Comparison of ENCODE assay signal across 20 cellular contexts in the genomic region with DNA sequence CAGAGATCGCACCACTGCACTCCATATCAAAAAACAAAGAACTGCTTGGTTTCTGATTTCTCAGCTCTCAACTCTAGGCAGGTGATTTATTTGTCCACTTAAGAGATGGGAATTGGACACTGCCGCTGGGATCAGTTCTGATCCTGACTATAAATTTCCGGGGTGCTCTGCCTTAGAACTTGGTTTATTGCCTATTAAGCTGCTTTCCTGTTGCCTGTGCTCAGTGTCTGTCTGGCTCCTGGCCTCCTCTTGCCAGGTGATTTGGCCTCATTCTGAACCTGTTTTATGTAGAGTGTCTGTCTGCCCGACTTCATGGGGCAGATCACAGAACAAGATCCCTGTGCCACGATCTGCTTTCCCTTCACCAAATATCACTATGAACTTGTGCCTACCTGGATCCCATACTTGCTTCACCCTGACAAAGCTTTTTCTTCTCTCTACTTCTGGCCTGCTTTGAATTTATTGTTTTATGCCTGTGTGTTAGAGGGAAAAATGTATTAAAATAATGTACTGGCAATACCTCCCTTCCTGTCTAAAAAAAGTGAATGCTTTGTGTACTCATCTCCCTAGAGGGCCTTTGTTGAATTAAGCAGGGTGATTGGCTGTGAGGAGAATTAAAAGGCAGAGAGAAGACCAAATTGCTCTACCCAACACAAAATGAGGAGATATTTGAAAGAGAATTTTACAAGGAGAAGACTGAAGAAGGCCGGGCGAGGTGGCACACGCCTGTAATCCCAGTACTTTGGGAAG. TPM values are rescaled to one million over a fixed set of nuclear protein-coding genes. Genes with fewer than 3 reads are reported as not detected.
DNase-seq lines count a peak whose midpoint lies in the region; ATAC-seq, FAIRE-seq and TF ChIP-seq lines count a peak whose summit lies in the region.
"Had no signal": no experiment of that assay in that cellular context is flagged by ENCODE, and none has a peak within 500 bp of the region (broad histone marks: within the 10 kb centered on the region; RNA-seq: fewer than 3 reads in every experiment).

No MANE protein-coding gene starts in this region.

- peaks cover 12% of the 10 kb centered on the region for H3K4me1 ChIP-seq in mucosa of descending colon (ENCODE audit: low read depth)
- no peaks in the 10 kb centered on the region for H3K4me1 ChIP-seq in effector memory CD4-positive, alpha-beta T cell (ENCODE audit: control insufficient read depth, insufficient read depth, low read length, poor library complexity, severe bottlenecking)

- H3K9me3 Mint-ChIP-seq in CD14-positive monocyte: no peaks in the 10 kb centered on the region
- H3K9me3 Mint-ChIP-seq in activated naive CD8-positive, alpha-beta T cell treated with anti-CD3 and anti-CD28 coated beads, Interleukin-2, amount 50 U/mL, for 24 hours: no peaks in the 10 kb centered on the region
- H3K9me3 Mint-ChIP-seq: activated B cell treated with CpG ODN at 0.5 μM for 24 hours; activated naive CD4-positive, alpha-beta T cell treated with anti-CD3 and anti-CD28 coated beads, Interleukin-2, amount 50 U/mL, for 24 hours; activated T-helper 1 cell treated with anti-CD3 and anti-CD28 coated beads, Interleukin-12 subunit alpha, Interleukin-12 subunit beta, Interleukin-2, Interleukin-4 antibody, amounts not matched to agents 30 ng/mL and 10 ng/mL and 1 ng/mL, durations not matched to agents 14 hours and 24 hours and 36 hours; effector memory CD8-positive, alpha-beta T cell; HFFc6 had no signal

- H3K36me3 ChIP-seq in mucosa of descending colon (ENCODE audit: low read depth): no peaks in the 10 kb centered on the region
- no peaks in the 10 kb centered on the region for H3K36me3 ChIP-seq in effector memory CD4-positive, alpha-beta T cell (ENCODE audit: control insufficient read depth, insufficient read depth, low read length)
- H3K36me3 ChIP-seq: BE2C, esophagus squamous epithelium, left lung had no signal

- no peaks in the 10 kb centered on the region for H3K27me3 ChIP-seq in effector memory CD4-positive, alpha-beta T cell (replicated peaks; ENCODE audit: control insufficient read depth, insufficient read depth, low read length, poor library complexity, severe bottlenecking)
- H3K27me3 ChIP-seq: BE2C, esophagus squamous epithelium, left lung had no signal

- no peak overlapping the region for H3K4me3 Mint-ChIP-seq in CD14-positive monocyte
- H3K4me3 Mint-ChIP-seq in activated naive CD8-positive, alpha-beta T cell treated with anti-CD3 and anti-CD28 coated beads, Interleukin-2, amount 50 U/mL, for 24 hours: no peak overlapping the region
- H3K4me3 Mint-ChIP-seq: activated B cell treated with CpG ODN at 0.5 μM for 24 hours; activated naive CD4-positive, alpha-beta T cell treated with anti-CD3 and anti-CD28 coated beads, Interleukin-2, amount 50 U/mL, for 24 hours; activated T-helper 1 cell treated with anti-CD3 and anti-CD28 coated beads, Interleukin-12 subunit alpha, Interleukin-12 subunit beta, Interleukin-2, Interleukin-4 antibody, amounts not matched to agents 30 ng/mL and 10 ng/mL and 1 ng/mL, durations not matched to agents 14 hours and 24 hours and 36 hours; effector memory CD8-positive, alpha-beta T cell; HFFc6; T-helper 17 cell had no signal

- ATAC-seq in mucosa of descending colon: peak; percentile 63
- ATAC-seq in activated naive CD8-positive, alpha-beta T cell treated with anti-CD3 and anti-CD28 coated beads, Interleukin-2, amount 50 U/mL, for 24 hours: no peak
- ATAC-seq: effector memory CD8-positive, alpha-beta T cell; left lung; right cardiac atrium; T-helper 17 cell had no signal

- intact Hi-C loops in CD14-positive monocyte (cut with micrococcal nuclease): no loop called here
- intact Hi-C loops in mucosa of descending colon (cut with DNase I, micrococcal nuclease): no loop called here

- peak overlapping the region in 6 of 7 donors; percentile 1 to 83 (median 35) for H3K27ac Mint-ChIP-seq in CD14-positive monocyte
- H3K27ac Mint-ChIP-seq in activated naive CD8-positive, alpha-beta T cell treated with anti-CD3 and anti-CD28 coated beads, Interleukin-2, amount 50 U/mL, for 24 hours: no peak overlapping the region
- H3K27ac Mint-ChIP-seq: activated B cell treated with CpG ODN at 0.5 μM for 24 hours; activated naive CD4-positive, alpha-beta T cell treated with anti-CD3 and anti-CD28 coated beads, Interleukin-2, amount 50 U/mL, for 24 hours; activated T-helper 1 cell treated with anti-CD3 and anti-CD28 coated beads, Interleukin-12 subunit alpha, Interleukin-12 subunit beta, Interleukin-2, Interleukin-4 antibody, amounts not matched to agents 30 ng/mL and 10 ng/mL and 1 ng/mL, durations not matched to agents 14 hours and 24 hours and 36 hours; effector memory CD8-positive, alpha-beta T cell; HFFc6 had no signal

- DNase-seq in NCI-H2029 treated with DMSO at 0.1 percent for 48 hours (lab: John Stamatoyannopoulos, UW) (peak; percentile 59), NCI-H2029 (lab: John Stamatoyannopoulos, UW) (no peak), CD14-positive monocyte (ENCODE audit: low spot score) (no peak), mucosa of descending colon (no peak), HTR-8/SVneo (ENCODE audit: insufficient read length, low spot score) (no peak)
- no peak for DNase-seq in activated naive CD8-positive, alpha-beta T cell treated with anti-CD3 and anti-CD28 coated beads, Interleukin-2, amount 50 U/mL, for 24 hours
- no peak for DNase-seq in effector memory CD4-positive, alpha-beta T cell
- DNase-seq: activated B cell treated with CpG ODN at 0.5 μM for 24 hours; BE2C; effector memory CD8-positive, alpha-beta T cell; esophagus squamous epithelium; HFFc6; left lung; NCI-H2227 treated with DMSO at 0.1 percent for 48 hours; right cardiac atrium; T-helper 17 cell had no signal

- no peak for FAIRE-seq in HTR-8/SVneo (lab: Jason Lieb, UNC)
- FAIRE-seq: A204.1 had no signal

- H3K27me3 Mint-ChIP-seq in CD14-positive monocyte (ENCODE audit: low read depth in 3 of 3): no peaks in the 10 kb centered on the region
- no peaks in the 10 kb centered on the region for H3K27me3 Mint-ChIP-seq in activated naive CD8-positive, alpha-beta T cell treated with anti-CD3 and anti-CD28 coated beads, Interleukin-2, amount 50 U/mL, for 24 hours
- H3K27me3 Mint-ChIP-seq: activated B cell treated with CpG ODN at 0.5 μM for 24 hours; activated naive CD4-positive, alpha-beta T cell treated with anti-CD3 and anti-CD28 coated beads, Interleukin-2, amount 50 U/mL, for 24 hours; effector memory CD8-positive, alpha-beta T cell; T-helper 17 cell had no signal

- peaks cover 2% of the 10 kb centered on the region for H3K4me1 Mint-ChIP-seq in CD14-positive monocyte
- no peaks in the 10 kb centered on the region for H3K4me1 Mint-ChIP-seq in activated naive CD8-positive, alpha-beta T cell treated with anti-CD3 and anti-CD28 coated beads, Interleukin-2, amount 50 U/mL, for 24 hours
- H3K4me1 Mint-ChIP-seq: activated B cell treated with CpG ODN at 0.5 μM for 24 hours had no signal

- no peaks in the 10 kb centered on the region for H3K9me3 ChIP-seq in mucosa of descending colon
- H3K9me3 ChIP-seq in effector memory CD4-positive, alpha-beta T cell (ENCODE audit: control insufficient read depth, low read length): no peaks in the 10 kb centered on the region
- H3K9me3 ChIP-seq: BE2C, esophagus squamous epithelium, left lung had no signal

- H3K36me3 Mint-ChIP-seq in CD14-positive monocyte: peaks cover 13 to 47% of the 10 kb centered on the region in 2 donors
- H3K36me3 Mint-ChIP-seq in activated naive CD8-positive, alpha-beta T cell treated with anti-CD3 and anti-CD28 coated beads, Interleukin-2, amount 50 U/mL, for 24 hours (ENCODE audit: low read depth): no peaks in the 10 kb centered on the region

- H3K4me3 ChIP-seq in mucosa of descending colon: no peak overlapping the region
- no peak overlapping the region for H3K4me3 ChIP-seq in effector memory CD4-positive, alpha-beta T cell (ENCODE audit: insufficient read depth, low read depth, low read length, poor library complexity, severe bottlenecking)
- H3K4me3 ChIP-seq: esophagus squamous epithelium, left lung had no signal

- peak overlapping the region; percentile 35 for H3K27ac ChIP-seq in VCaP
- H3K27ac ChIP-seq in effector memory CD4-positive, alpha-beta T cell (ENCODE audit: insufficient read depth, low read length, poor library complexity, severe bottlenecking): no peak overlapping the region
- H3K27ac ChIP-seq: left lung had no signal

- TF ChIP-seq CTCF in CD14-positive monocyte (IDR thresholded peaks at IDR 0.05) (no peak), VCaP (conservative IDR thresholded peaks at IDR 0.05) (no peak), mucosa of descending colon (IDR thresholded peaks at IDR 0.05) (no peak)

RNA-seq across cellular contexts. Expression of gene CDKN1B, which starts 27.6 kb away (rescaled TPM):
- 1 to 10 TPM; 9.2 to 9.5 TPM for polyA plus RNA-seq in CD14-positive monocyte
- total RNA-seq in mucosa of descending colon: 10 to 100 TPM; 46.7 to 71.1 (median 53.0) TPM

RNA-seq across cellular contexts. Expression of gene APOLD1, which starts 40.7 kb away (rescaled TPM):
- under 1 TPM in 1 of 2 donors, not detected in 1; 0.08 TPM for polyA plus RNA-seq in CD14-positive monocyte
- total RNA-seq in mucosa of descending colon: 10 to 100 TPM in 1 of 3 donors, 1 to 10 TPM in 1, under 1 TPM in 1; 0.93 to 12.9 (median 5.0) TPM

RNA-seq across cellular contexts. Expression of gene GPR19, which starts 48.7 kb away (rescaled TPM):
- polyA plus RNA-seq in CD14-positive monocyte: not detected
- total RNA-seq in mucosa of descending colon: under 1 TPM; 0.52 to 0.89 (median 0.82) TPM
- total RNA-seq: activated B cell treated with CpG ODN at 0.5 μM for 24 hours had no signal
